In the genomic region with DNA sequence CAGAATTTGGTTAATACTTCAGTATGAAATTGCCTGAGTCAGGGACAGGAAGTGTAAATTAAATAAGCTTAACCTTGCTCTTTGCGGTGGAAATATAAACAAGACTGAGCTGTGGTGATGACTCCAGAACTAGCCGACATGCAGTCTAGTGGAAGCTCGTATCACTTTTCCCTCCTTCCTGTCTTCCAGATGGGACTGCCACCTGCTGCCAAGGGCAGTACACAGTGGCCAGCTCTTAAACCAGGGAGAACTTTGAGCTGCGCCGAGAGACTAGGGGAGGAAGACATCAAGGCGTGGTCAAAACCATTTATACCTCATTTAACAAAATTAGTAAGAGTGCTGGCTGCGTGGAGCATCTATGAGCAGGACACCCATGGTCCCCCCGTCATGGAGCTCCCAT, we compare ENCODE assay signal across 16 cellular contexts. TPM values are rescaled to one million over a fixed set of nuclear protein-coding genes. Genes with fewer than 3 reads are reported as not detected.
A peak's percentile ranks its signal among the peaks of the same experiment; 100 is the strongest.
DNase-seq lines count a peak whose midpoint lies in the region; TF ChIP-seq lines count a peak whose summit lies in the region.
"Had no signal": no experiment of that assay in that cellular context is flagged by ENCODE, and none has a peak within 500 bp of the region (broad histone marks: within the 10 kb centered on the region; RNA-seq: fewer than 3 reads in every experiment).

No MANE protein-coding gene starts in this region.

- peak; percentile 36 for TF ChIP-seq CTCF in brain microvascular endothelial cell (IDR thresholded peaks at IDR 0.05; ENCODE audit: low read depth, low read length, missing control alignments)

- no peaks in the 10 kb centered on the region for H3K27me3 ChIP-seq in brain microvascular endothelial cell (replicated peaks)
- H3K27me3 ChIP-seq: vagina had no signal

- in situ Hi-C loops in brain microvascular endothelial cell (cut with HindIII; ENCODE audit: low pct_ligation_motif_present, low sequenced_read_pairs), result no loop called here

- no peak overlapping the region for H3K4me3 ChIP-seq in brain microvascular endothelial cell (ENCODE audit: low read depth, low read length)
- H3K4me3 ChIP-seq: smooth muscle cell, vagina had no signal

- DNase-seq in EL (peak; percentile 41), NCI-H146 (lab: John Stamatoyannopoulos, UW) (peak; percentile 22), brain microvascular endothelial cell (peak; percentile 40), myocyte (ENCODE audit: low read depth) (peak; percentile 11), DMS79 (lab: John Stamatoyannopoulos, UW) (no peak), LoVo (ENCODE audit: low spot score) (no peak)
- DNase-seq in stimulated activated CD4-positive, alpha-beta T cell treated with anti-CD3 and anti-CD28 coated beads, Interleukin-15, amount 100 ng/mL, for 24 hours, result no peak
- DNase-seq: amygdala, Calu3, Karpas-422, NCI-H1436 treated with DMSO at 0.1 percent for 48 hours, NCI-H446 treated with DMSO at 0.1 percent for 48 hours, SHP77, T-helper 2 cell had no signal

- peaks cover 14% of the 10 kb centered on the region for H3K36me3 ChIP-seq in brain microvascular endothelial cell (replicated peaks)

- no peak overlapping the region for H3K27ac ChIP-seq in brain microvascular endothelial cell
- H3K27ac ChIP-seq: vagina had no signal

RNA-seq across cellular contexts. Expression of a gene that starts 31.3 kb away (rescaled TPM):
- total RNA-seq in myocyte, result 197 and 201 TPM in 2 replicates
- 226 TPM for polyA plus RNA-seq in myocyte (2012)

Comparison
In these comparisons a context has a peak if more than half of its experiments do, and no peak if none do; other contexts are left out.
1. DNase-seq: peak in EL (single experiment), NCI-H146 (single experiment), brain microvascular endothelial cell (single experiment) and myocyte (single experiment); none in stimulated activated CD4-positive, alpha-beta T cell treated with anti-CD3 and anti-CD28 coated beads, Interleukin-15, amount 100 ng/mL, for 24 hours (single experiment), DMS79 (single experiment) and LoVo (single experiment).